Comparison of ENCODE assay signal across 15 cellular contexts in genomic region chr2:110173523-110173922, GRCh38. TPM values are rescaled to one million over a fixed set of nuclear protein-coding genes. Genes with fewer than 3 reads are reported as not detected.
DNase-seq lines count a peak whose midpoint lies in the region; ATAC-seq and TF ChIP-seq lines count a peak whose summit lies in the region.
"Had no signal": no experiment of that assay in that cellular context is flagged by ENCODE, and none has a peak within 500 bp of the region (broad histone marks: within the 10 kb centered on the region; RNA-seq: fewer than 3 reads in every experiment).

No MANE protein-coding gene starts in this region.

- peak; percentile 14 for DNase-seq in H4 (ENCODE audit: low spot score)
- peak; percentile 40 for DNase-seq in LHCN-M2 (ENCODE audit: low read depth)
- DNase-seq in astrocyte of the spinal cord (ENCODE audit: low read depth, low spot score) = peak; percentile 42
- DNase-seq in kidney tubule cell (ENCODE audit: low spot score) = peak; percentile 16
- no peak for DNase-seq in lower lobe of right lung
- DNase-seq in dermis blood vessel endothelial cell = no peak
- DNase-seq in dorsolateral prefrontal cortex = no peak
- DNase-seq: activated gamma-delta T cell treated with Interleukin-2 at 50 U/mL for 16 hours; CD8-positive, alpha-beta T cell; hypothalamus; NCI-H1092 treated with DMSO at 0.1 percent for 48 hours; NCI-H446; sigmoid colon had no signal

- H3K27me3 ChIP-seq in lower lobe of right lung (ENCODE audit: low read depth) = no peaks in the 10 kb centered on the region
- no peaks in the 10 kb centered on the region for H3K27me3 ChIP-seq in dorsolateral prefrontal cortex
- H3K27me3 ChIP-seq: cardiac muscle cell, sigmoid colon had no signal

- TF ChIP-seq CTCF in astrocyte of the spinal cord (IDR thresholded peaks at IDR 0.05; ENCODE audit: low read depth, low read length) = no peak
- TF ChIP-seq CTCF in lower lobe of right lung (IDR thresholded peaks at IDR 0.05) = no peak
- no peak for TF ChIP-seq CTCF in dorsolateral prefrontal cortex (IDR thresholded peaks at IDR 0.05 in 54 of 56, conservative IDR thresholded peaks at IDR 0.05 in 2 of 56; ENCODE audit: low read depth in 1 of 56, partially characterized antibody in 56 of 56)

- ATAC-seq in lower lobe of right lung = no peak
- ATAC-seq: CD8-positive, alpha-beta T cell; Right ventricle myocardium inferior had no signal

- H3K36me3 ChIP-seq in lower lobe of right lung = no peaks in the 10 kb centered on the region
- H3K36me3 ChIP-seq: cardiac muscle cell, sigmoid colon had no signal

- no peaks in the 10 kb centered on the region for H3K4me1 ChIP-seq in lower lobe of right lung
- H3K4me1 ChIP-seq: sigmoid colon had no signal

- intact Hi-C loops in lower lobe of right lung (cut with DNase I) = no loop called here
- intact Hi-C loops in dorsolateral prefrontal cortex (cut with DNase I) = no loop called here

- H3K27ac ChIP-seq in lower lobe of right lung (no peak overlapping the region), dorsolateral prefrontal cortex (no peak overlapping the region)
- H3K27ac ChIP-seq: cardiac muscle cell, sigmoid colon had no signal

- H3K9me3 ChIP-seq in lower lobe of right lung = no peaks in the 10 kb centered on the region
- H3K9me3 ChIP-seq: sigmoid colon had no signal

- H3K4me3 ChIP-seq in astrocyte of the spinal cord (ENCODE audit: low read depth, low read length) = no peak overlapping the region
- H3K4me3 ChIP-seq in lower lobe of right lung = no peak overlapping the region
- H3K4me3 ChIP-seq in dorsolateral prefrontal cortex = no peak overlapping the region
- H3K4me3 ChIP-seq: cardiac muscle cell, sigmoid colon had no signal

- in situ Hi-C loops in astrocyte of the spinal cord (cut with HindIII; ENCODE audit: low sequenced_read_pairs) = no loop called here

RNA-seq across cellular contexts. Expression of gene NPHP1, which starts 31.3 kb away (rescaled TPM):
- total RNA-seq in H4 (2014; rRNA removed; shearing (Covaris generic)) = 4.3 and 10.4 TPM in 2 replicates
- 3.6 and 4.8 TPM in 2 replicates for total RNA-seq in LHCN-M2 (2014; rRNA removed)
- polyA plus RNA-seq in LHCN-M2 (2012) = 3.5 TPM
- total RNA-seq in lower lobe of right lung = 6.8 TPM
- total RNA-seq in dermis blood vessel endothelial cell = 2.9 TPM in 2 replicates
- 10 to 100 TPM in 57 of 120 experiments, 1 to 10 TPM in 63; 4.4 to 17.9 (median 9.9) TPM for total RNA-seq in dorsolateral prefrontal cortex

RNA-seq across cellular contexts. Expression of gene MTLN, which starts 38.8 kb away (rescaled TPM):
- 63.5 and 80.2 TPM in 2 replicates for total RNA-seq in H4 (2014; rRNA removed; shearing (Covaris generic))
- total RNA-seq in LHCN-M2 (2014; rRNA removed) = 71.5 and 107 TPM in 2 replicates
- 112 TPM for polyA plus RNA-seq in LHCN-M2 (2012)
- 47.3 TPM for total RNA-seq in lower lobe of right lung
- 29.4 and 52.8 TPM in 2 replicates for total RNA-seq in dermis blood vessel endothelial cell
- total RNA-seq in dorsolateral prefrontal cortex = 10 to 100 TPM; 23.3 to 79.2 (median 50.4) TPM

RNA-seq across cellular contexts. Expression of gene MALL, which starts 57.9 kb away (rescaled TPM):
- total RNA-seq in H4 (2014; rRNA removed; shearing (Covaris generic)) = 0.10 TPM in 1 of 2 replicates, not detected in the other
- total RNA-seq in LHCN-M2 (2014; rRNA removed) (0.19 TPM in 1 of 2 replicates, not detected in the other), lower lobe of right lung (82.7 TPM), dermis blood vessel endothelial cell (39.3 and 52.5 TPM in 2 replicates), dorsolateral prefrontal cortex (1 to 10 TPM in 116 of 120 experiments, under 1 TPM in 4; 0.56 to 7.8 (median 2.4) TPM)
- not detected for polyA plus RNA-seq in LHCN-M2 (2012)
- total RNA-seq: CD8-positive, alpha-beta T cell had no signal
- polyA plus RNA-seq: cardiac muscle cell had no signal

Comparison
In these comparisons a context has a peak if more than half of its experiments do, and no peak if none do; other contexts are left out.
1. DNase-seq: peak in H4 (single experiment), LHCN-M2 (single experiment), astrocyte of the spinal cord (single experiment) and kidney tubule cell (single experiment); none in lower lobe of right lung (single experiment), dermis blood vessel endothelial cell (single experiment) and dorsolateral prefrontal cortex (0 of 10).